In genomic region chr3:111106993-111107392, GRCh38 we compare ENCODE assay signal across 25 cellular contexts.
"Had no signal": no experiment of that assay in that cellular context is flagged by ENCODE, and none has a peak within 500 bp of the region (broad histone marks: within the 10 kb centered on the region; RNA-seq: fewer than 3 reads in every experiment).

No MANE protein-coding gene starts in this region.

- H3K4me3 Mint-ChIP-seq: activated T-cell treated with anti-CD3 and anti-CD28 coated beads, Interleukin-2, amount 50 U/mL, for 72 hours; central memory CD8-positive, alpha-beta T cell; dendritic cell treated with granulocyte-macrophage colony-stimulating factor and Interleukin-4, amounts not matched to agents 40 ng/mL and 50 ng/mL, for 4 days; endodermal cell; memory B cell; natural killer cell; neural progenitor cell; stimulated activated naive CD8-positive, alpha-beta T cell treated with anti-CD3 and anti-CD28 coated beads, Interleukin-15, amount 100 ng/mL, for 72 hours had no signal

- H3K36me3 Mint-ChIP-seq: activated naive CD4-positive, alpha-beta T cell treated with anti-CD3 and anti-CD28 coated beads, Interleukin-2, amount 50 U/mL, for 72 hours; memory B cell; natural killer cell had no signal

- H3K27me3 Mint-ChIP-seq: dendritic cell treated with granulocyte-macrophage colony-stimulating factor and Interleukin-4, amounts not matched to agents 40 ng/mL and 50 ng/mL, for 4 days had no signal

- H3K4me2 ChIP-seq: hepatocyte, neural progenitor cell had no signal

- H3K4me1 Mint-ChIP-seq: memory B cell; natural killer cell; neural progenitor cell; stimulated activated naive CD8-positive, alpha-beta T cell treated with anti-CD3 and anti-CD28 coated beads, Interleukin-15, amount 100 ng/mL, for 72 hours had no signal

- DNase-seq: activated CD4-positive, alpha-beta T cell treated with anti-CD3 and anti-CD28 coated beads for 4 hours; activated CD4-positive, alpha-beta T cell treated with anti-CD3 and anti-CD28 coated beads, Interleukin-2, amount 50 U/mL, for 4 hours; activated naive CD4-positive, alpha-beta T cell; activated T-cell treated with anti-CD3 and anti-CD28 coated beads for 4 hours; activated T-cell treated with anti-CD3 and anti-CD28 coated beads, Interleukin-2, amount 50 U/mL, for 72 hours; endodermal cell; glutamatergic neuron; left cardiac atrium; natural killer cell; occipital lobe; right cardiac atrium; stimulated activated CD4-positive, alpha-beta T cell treated with anti-CD3 and anti-CD28 coated beads, Interleukin-4, amount 100 ng/mL, for 1 hour; stimulated activated naive CD8-positive, alpha-beta T cell treated with anti-CD3 and anti-CD28 coated beads, Interleukin-15, amount 100 ng/mL, for 72 hours; substantia nigra; upper lobe of left lung had no signal

- H3K27me3 ChIP-seq: breast epithelium, hepatocyte, neural progenitor cell, upper lobe of left lung, vagina had no signal

- ATAC-seq: activated naive CD4-positive, alpha-beta T cell treated with anti-CD3 and anti-CD28 coated beads, Interleukin-2, amount 50 U/mL, for 72 hours; activated T-cell treated with anti-CD3 and anti-CD28 coated beads, Interleukin-2, amount 50 U/mL, for 72 hours; esophagus mucosa; left cardiac atrium; natural killer cell; right cardiac atrium; stimulated activated naive CD8-positive, alpha-beta T cell treated with anti-CD3 and anti-CD28 coated beads, Interleukin-15, amount 100 ng/mL, for 72 hours had no signal

- H3K9ac ChIP-seq: neural progenitor cell had no signal

- H2AFZ ChIP-seq: hepatocyte, neural progenitor cell had no signal

- H3K27ac ChIP-seq: breast epithelium, hepatocyte, neural progenitor cell, upper lobe of left lung, vagina, VCaP had no signal

- H3K9me3 Mint-ChIP-seq: activated T-cell treated with anti-CD3 and anti-CD28 coated beads, Interleukin-2, amount 50 U/mL, for 72 hours; central memory CD8-positive, alpha-beta T cell; dendritic cell treated with granulocyte-macrophage colony-stimulating factor and Interleukin-4, amounts not matched to agents 40 ng/mL and 50 ng/mL, for 4 days; endodermal cell; natural killer cell; stimulated activated naive CD8-positive, alpha-beta T cell treated with anti-CD3 and anti-CD28 coated beads, Interleukin-15, amount 100 ng/mL, for 72 hours had no signal

- H3K36me3 ChIP-seq: breast epithelium, neural progenitor cell, upper lobe of left lung, vagina had no signal

- H3K27ac Mint-ChIP-seq: activated naive CD4-positive, alpha-beta T cell treated with anti-CD3 and anti-CD28 coated beads, Interleukin-2, amount 50 U/mL, for 72 hours; activated T-cell treated with anti-CD3 and anti-CD28 coated beads, Interleukin-2, amount 50 U/mL, for 72 hours; dendritic cell treated with granulocyte-macrophage colony-stimulating factor and Interleukin-4, amounts not matched to agents 40 ng/mL and 50 ng/mL, for 4 days; endodermal cell; memory B cell; natural killer cell; neural progenitor cell; stimulated activated naive CD8-positive, alpha-beta T cell treated with anti-CD3 and anti-CD28 coated beads, Interleukin-15, amount 100 ng/mL, for 72 hours had no signal

- H3K4me3 ChIP-seq: breast epithelium, hepatocyte, neural progenitor cell, upper lobe of left lung, vagina had no signal

- H3K9me3 ChIP-seq: breast epithelium, upper lobe of left lung, vagina had no signal

- H3K4me1 ChIP-seq: breast epithelium, neural progenitor cell, upper lobe of left lung had no signal
